In the genomic region with DNA sequence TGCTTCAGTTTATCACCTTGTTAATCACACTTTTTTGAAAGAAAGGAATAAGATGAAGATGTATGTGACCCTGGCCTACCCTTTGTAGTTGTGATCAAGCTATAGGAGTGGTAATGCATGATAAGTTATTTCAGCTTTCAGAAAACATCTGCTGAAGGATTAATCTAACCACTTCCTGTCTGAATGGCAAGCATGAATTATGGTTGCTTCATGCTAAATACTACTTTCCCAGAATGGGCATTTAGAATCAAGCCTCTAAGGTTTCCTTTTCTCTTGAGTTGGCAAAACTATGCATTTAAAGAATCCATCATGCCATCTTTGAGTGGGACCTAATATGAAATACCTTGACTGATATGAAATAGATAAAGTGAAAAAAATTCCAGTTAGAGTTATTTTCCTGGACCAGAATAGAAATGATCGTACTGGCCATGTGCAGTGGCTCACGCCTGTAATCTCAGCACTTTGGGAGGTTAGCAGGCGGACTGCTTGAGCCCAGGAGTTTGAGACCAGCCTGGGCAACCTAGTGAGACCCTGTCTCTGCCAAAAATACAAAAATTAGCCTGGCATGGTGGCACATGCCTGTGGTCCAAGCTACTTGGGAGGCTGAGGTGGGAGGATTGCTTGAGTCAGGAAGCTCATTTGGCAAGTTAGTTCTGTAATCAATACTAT, we compare ENCODE assay signal across 1 cellular context.
TF ChIP-seq lines count a peak whose summit lies in the region.

No MANE protein-coding gene starts in this region.

TF ChIP-seq in K562, 482 proteins besides CTCF, POLR2A, EP300 and RAD21 (continued from another document and continues in another):
- peak; percentile 89 for TF ChIP-seq NCOA1 (IDR thresholded peaks at IDR 0.05; ENCODE audit: low read depth)
- TF ChIP-seq MXI1 (IDR thresholded peaks at IDR 0.05; ENCODE audit: low read depth, low read length) = no peak
- TF ChIP-seq DACH1 (IDR thresholded peaks at IDR 0.05; ENCODE audit: partially characterized antibody) = peak; percentile 41
- TF ChIP-seq, protein P1, sequence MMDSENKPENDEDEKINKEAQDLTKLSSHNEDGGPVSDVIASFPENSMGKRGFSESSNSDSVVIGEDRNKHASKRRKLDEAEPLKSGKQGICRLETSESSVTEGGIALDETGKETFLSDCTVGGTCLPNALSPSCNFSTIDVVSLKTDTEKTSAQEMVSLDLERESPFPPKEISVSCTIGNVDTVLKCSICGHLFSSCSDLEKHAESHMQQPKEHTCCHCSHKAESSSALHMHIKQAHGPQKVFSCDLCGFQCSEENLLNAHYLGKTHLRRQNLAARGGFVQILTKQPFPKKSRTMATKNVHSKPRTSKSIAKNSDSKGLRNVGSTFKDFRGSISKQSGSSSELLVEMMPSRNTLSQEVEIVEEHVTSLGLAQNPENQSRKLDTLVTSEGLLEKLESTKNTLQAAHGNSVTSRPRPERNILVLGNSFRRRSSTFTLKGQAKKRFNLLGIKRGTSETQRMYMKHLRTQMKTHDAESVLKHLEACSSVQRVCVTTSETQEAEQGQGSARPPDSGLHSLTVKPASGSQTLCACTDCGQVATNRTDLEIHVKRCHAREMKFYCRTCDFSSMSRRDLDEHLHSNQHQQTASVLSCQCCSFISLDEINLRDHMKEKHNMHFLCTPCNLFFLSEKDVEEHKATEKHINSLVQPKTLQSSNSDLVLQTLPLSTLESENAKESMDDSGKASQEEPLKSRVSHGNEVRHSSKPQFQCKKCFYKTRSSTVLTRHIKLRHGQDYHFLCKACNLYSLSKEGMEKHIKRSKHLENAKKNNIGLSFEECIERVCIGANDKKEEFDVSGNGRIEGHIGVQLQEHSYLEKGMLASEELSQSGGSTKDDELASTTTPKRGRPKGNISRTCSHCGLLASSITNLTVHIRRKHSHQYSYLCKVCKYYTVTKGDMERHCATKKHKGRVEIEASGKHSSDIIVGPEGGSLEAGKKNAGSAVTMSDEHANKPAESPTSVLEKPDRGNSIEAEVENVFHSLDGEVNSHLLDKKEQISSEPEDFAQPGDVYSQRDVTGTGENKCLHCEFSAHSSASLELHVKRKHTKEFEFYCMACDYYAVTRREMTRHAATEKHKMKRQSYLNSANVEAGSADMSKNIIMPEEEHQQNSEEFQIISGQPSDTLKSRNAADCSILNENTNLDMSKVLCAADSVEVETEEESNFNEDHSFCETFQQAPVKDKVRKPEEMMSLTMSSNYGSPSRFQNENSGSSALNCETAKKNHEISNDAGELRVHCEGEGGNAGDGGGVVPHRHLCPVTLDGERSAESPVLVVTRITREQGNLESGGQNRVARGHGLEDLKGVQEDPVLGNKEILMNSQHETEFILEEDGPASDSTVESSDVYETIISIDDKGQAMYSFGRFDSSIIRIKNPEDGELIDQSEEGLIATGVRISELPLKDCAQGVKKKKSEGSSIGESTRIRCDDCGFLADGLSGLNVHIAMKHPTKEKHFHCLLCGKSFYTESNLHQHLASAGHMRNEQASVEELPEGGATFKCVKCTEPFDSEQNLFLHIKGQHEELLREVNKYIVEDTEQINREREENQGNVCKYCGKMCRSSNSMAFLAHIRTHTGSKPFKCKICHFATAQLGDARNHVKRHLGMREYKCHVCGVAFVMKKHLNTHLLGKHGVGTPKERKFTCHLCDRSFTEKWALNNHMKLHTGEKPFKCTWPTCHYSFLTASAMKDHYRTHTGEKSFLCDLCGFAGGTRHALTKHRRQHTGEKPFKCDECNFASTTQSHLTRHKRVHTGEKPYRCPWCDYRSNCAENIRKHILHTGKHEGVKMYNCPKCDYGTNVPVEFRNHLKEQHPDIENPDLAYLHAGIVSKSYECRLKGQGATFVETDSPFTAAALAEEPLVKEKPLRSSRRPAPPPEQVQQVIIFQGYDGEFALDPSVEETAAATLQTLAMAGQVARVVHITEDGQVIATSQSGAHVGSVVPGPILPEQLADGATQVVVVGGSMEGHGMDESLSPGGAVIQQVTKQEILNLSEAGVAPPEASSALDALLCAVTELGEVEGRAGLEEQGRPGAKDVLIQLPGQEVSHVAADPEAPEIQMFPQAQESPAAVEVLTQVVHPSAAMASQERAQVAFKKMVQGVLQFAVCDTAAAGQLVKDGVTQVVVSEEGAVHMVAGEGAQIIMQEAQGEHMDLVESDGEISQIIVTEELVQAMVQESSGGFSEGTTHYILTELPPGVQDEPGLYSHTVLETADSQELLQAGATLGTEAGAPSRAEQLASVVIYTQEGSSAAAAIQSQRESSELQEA (IDR thresholded peaks at IDR 0.05; ENCODE audit: low read depth) = no peak
- TF ChIP-seq NR2F6 (CRISPR knock-in tag; IDR thresholded peaks at IDR 0.05) = no peak
- peak; percentile 28; the same call in 1 of the 2 replicates for TF ChIP-seq ZEB2 (IDR thresholded peaks at IDR 0.05)
- TF ChIP-seq NEUROD1 (IDR thresholded peaks at IDR 0.05; ENCODE audit: borderline replicate concordance, low read depth, low read length, partially characterized antibody) = peak; percentile 56
- TF ChIP-seq EGR1 (conservative IDR thresholded peaks at IDR 0.05) = no peak
- TF ChIP-seq, protein P2, sequence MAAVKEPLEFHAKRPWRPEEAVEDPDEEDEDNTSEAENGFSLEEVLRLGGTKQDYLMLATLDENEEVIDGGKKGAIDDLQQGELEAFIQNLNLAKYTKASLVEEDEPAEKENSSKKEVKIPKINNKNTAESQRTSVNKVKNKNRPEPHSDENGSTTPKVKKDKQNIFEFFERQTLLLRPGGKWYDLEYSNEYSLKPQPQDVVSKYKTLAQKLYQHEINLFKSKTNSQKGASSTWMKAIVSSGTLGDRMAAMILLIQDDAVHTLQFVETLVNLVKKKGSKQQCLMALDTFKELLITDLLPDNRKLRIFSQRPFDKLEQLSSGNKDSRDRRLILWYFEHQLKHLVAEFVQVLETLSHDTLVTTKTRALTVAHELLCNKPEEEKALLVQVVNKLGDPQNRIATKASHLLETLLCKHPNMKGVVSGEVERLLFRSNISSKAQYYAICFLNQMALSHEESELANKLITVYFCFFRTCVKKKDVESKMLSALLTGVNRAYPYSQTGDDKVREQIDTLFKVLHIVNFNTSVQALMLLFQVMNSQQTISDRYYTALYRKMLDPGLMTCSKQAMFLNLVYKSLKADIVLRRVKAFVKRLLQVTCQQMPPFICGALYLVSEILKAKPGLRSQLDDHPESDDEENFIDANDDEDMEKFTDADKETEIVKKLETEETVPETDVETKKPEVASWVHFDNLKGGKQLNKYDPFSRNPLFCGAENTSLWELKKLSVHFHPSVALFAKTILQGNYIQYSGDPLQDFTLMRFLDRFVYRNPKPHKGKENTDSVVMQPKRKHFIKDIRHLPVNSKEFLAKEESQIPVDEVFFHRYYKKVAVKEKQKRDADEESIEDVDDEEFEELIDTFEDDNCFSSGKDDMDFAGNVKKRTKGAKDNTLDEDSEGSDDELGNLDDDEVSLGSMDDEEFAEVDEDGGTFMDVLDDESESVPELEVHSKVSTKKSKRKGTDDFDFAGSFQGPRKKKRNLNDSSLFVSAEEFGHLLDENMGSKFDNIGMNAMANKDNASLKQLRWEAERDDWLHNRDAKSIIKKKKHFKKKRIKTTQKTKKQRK (IDR thresholded peaks at IDR 0.05; ENCODE audit: borderline replicate concordance, low read depth, low read length) = no peak
- TF ChIP-seq, protein P3, sequence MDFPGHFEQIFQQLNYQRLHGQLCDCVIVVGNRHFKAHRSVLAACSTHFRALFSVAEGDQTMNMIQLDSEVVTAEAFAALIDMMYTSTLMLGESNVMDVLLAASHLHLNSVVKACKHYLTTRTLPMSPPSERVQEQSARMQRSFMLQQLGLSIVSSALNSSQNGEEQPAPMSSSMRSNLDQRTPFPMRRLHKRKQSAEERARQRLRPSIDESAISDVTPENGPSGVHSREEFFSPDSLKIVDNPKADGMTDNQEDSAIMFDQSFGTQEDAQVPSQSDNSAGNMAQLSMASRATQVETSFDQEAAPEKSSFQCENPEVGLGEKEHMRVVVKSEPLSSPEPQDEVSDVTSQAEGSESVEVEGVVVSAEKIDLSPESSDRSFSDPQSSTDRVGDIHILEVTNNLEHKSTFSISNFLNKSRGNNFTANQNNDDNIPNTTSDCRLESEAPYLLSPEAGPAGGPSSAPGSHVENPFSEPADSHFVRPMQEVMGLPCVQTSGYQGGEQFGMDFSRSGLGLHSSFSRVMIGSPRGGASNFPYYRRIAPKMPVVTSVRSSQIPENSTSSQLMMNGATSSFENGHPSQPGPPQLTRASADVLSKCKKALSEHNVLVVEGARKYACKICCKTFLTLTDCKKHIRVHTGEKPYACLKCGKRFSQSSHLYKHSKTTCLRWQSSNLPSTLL (IDR thresholded peaks at IDR 0.05) = no peak
- TF ChIP-seq, protein P4, sequence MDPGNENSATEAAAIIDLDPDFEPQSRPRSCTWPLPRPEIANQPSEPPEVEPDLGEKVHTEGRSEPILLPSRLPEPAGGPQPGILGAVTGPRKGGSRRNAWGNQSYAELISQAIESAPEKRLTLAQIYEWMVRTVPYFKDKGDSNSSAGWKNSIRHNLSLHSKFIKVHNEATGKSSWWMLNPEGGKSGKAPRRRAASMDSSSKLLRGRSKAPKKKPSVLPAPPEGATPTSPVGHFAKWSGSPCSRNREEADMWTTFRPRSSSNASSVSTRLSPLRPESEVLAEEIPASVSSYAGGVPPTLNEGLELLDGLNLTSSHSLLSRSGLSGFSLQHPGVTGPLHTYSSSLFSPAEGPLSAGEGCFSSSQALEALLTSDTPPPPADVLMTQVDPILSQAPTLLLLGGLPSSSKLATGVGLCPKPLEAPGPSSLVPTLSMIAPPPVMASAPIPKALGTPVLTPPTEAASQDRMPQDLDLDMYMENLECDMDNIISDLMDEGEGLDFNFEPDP (CRISPR knock-in tag; IDR thresholded peaks at IDR 0.05) = no peak
- TF ChIP-seq POLR2G (IDR thresholded peaks at IDR 0.05; ENCODE audit: low read depth, low read length) = no peak
- peak in 1 of 2 experiments; percentile 69; a peak in 1 of 4 replicates for TF ChIP-seq TEAD1 (CRISPR knock-in tag; IDR thresholded peaks at IDR 0.05)
- TF ChIP-seq, protein P5, sequence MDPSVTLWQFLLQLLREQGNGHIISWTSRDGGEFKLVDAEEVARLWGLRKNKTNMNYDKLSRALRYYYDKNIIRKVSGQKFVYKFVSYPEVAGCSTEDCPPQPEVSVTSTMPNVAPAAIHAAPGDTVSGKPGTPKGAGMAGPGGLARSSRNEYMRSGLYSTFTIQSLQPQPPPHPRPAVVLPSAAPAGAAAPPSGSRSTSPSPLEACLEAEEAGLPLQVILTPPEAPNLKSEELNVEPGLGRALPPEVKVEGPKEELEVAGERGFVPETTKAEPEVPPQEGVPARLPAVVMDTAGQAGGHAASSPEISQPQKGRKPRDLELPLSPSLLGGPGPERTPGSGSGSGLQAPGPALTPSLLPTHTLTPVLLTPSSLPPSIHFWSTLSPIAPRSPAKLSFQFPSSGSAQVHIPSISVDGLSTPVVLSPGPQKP (CRISPR knock-in tag; IDR thresholded peaks at IDR 0.05) = no peak
- TF ChIP-seq BRD9 (IDR thresholded peaks at IDR 0.05; ENCODE audit: low read depth, partially characterized antibody) = peak; percentile 33
- peak; percentile 79 to 82 for TF ChIP-seq NCOA2 (IDR thresholded peaks at IDR 0.05; ENCODE audit: partially characterized antibody in 2 of 2)
- TF ChIP-seq ARID3A (IDR thresholded peaks at IDR 0.05; ENCODE audit: borderline replicate concordance, low read depth, low read length) = peak; percentile 93; the same call in 1 of the 2 replicates
- TF ChIP-seq SOX6 (IDR thresholded peaks at IDR 0.05) = peak; percentile 89
- no peak for TF ChIP-seq AFF1 (IDR thresholded peaks at IDR 0.05; ENCODE audit: low read depth in 1 of 2, partially characterized antibody in 2 of 2)
- TF ChIP-seq KLF10 (CRISPR knock-in tag; IDR thresholded peaks at IDR 0.05) = no peak
- no peak for TF ChIP-seq RBM17 (IDR thresholded peaks at IDR 0.05; ENCODE audit: borderline replicate concordance, low read depth, low read length)
- TF ChIP-seq ZNF175 (CRISPR knock-in tag; IDR thresholded peaks at IDR 0.05; ENCODE audit: low read depth) = peak; percentile 91
- no peak for TF ChIP-seq CREB3 (tag; conservative IDR thresholded peaks at IDR 0.05; ENCODE audit: low read depth)
- peak; percentile 94 for TF ChIP-seq RNF2 (IDR thresholded peaks at IDR 0.05)
- no peak for TF ChIP-seq TAF15 (IDR thresholded peaks at IDR 0.05; ENCODE audit: low read depth, low read length)
- TF ChIP-seq ZNF699 (CRISPR knock-in tag; IDR thresholded peaks at IDR 0.05; ENCODE audit: insufficient replicate concordance) = no peak
